In the genomic region with DNA sequence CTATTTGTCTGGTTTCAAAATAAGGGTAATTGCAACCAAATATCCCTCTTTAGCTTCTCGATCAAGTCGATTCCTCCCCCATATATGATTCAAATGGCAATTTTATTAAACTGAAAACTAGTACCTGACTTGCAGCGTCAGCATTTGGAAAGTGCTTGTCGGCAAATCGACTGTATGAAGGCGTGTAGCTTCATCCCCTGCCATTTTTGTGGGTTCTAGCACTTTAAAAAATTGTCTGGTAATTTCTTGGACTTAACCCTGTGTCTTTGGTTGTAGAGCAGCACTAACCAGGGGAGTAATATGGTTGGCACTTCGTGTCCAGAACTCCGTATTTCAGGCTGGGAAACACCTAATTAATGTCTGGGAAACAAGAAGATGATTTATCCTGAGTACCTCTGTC, we compare ENCODE assay signal across 11 cellular contexts. TPM values are rescaled to one million over a fixed set of nuclear protein-coding genes. Genes with fewer than 3 reads are reported as not detected.
DNase-seq lines count a peak whose midpoint lies in the region; ATAC-seq and TF ChIP-seq lines count a peak whose summit lies in the region.
"Had no signal": no experiment of that assay in that cellular context is flagged by ENCODE, and none has a peak within 500 bp of the region (broad histone marks: within the 10 kb centered on the region; RNA-seq: fewer than 3 reads in every experiment).

No MANE protein-coding gene starts in this region.

- no peaks in the 10 kb centered on the region for H3K36me3 Mint-ChIP-seq in T-cell
- H3K36me3 Mint-ChIP-seq in T-helper 2 cell treated with Interferon-gamma antibody and Interleukin-4, amounts not matched to agents 5 μg/mL and 100 μg/mL, for 36 hours (ENCODE audit: low read depth) = no peaks in the 10 kb centered on the region

- peak overlapping the region in 2 of 3 donors; percentile 43 to 56 for H3K4me3 Mint-ChIP-seq in T-cell
- no peak overlapping the region for H3K4me3 Mint-ChIP-seq in T-helper 2 cell treated with Interferon-gamma antibody and Interleukin-4, amounts not matched to agents 5 μg/mL and 100 μg/mL, for 36 hours

- ATAC-seq in T-cell (replicated peaks in 1 of 4) (no peak), gastroesophageal sphincter (no peak), HG03108 (IDR thresholded peaks at IDR 0.05; ENCODE audit: unreplicated experiment) (no peak)

- H3K4me3 ChIP-seq in HAP-1 (peak overlapping the region; percentile 61), gastroesophageal sphincter (peak overlapping the region; percentile 47 to 66), skeletal muscle cell (ENCODE audit: low read depth, low read length) (peak overlapping the region; percentile 87)

- no peak for TF ChIP-seq EP300 in gastroesophageal sphincter (IDR thresholded peaks at IDR 0.05)

- DNase-seq in HAP-1 (ENCODE audit: low spot score in 2 of 2) = no peak
- no peak for DNase-seq in T-cell
- DNase-seq in skeletal muscle cell (ENCODE audit: low read depth) = no peak
- DNase-seq in T-helper 2 cell treated with Interferon-gamma antibody and Interleukin-4, amounts not matched to agents 5 μg/mL and 100 μg/mL, for 36 hours (ENCODE audit: low spot score) = no peak
- no peak for DNase-seq in NCI-H2196 (lab: John Stamatoyannopoulos, UW; ENCODE audit: unreplicated experiment)
- no peak for DNase-seq in NCI-H524 treated with DMSO at 0.1 percent for 48 hours (lab: John Stamatoyannopoulos, UW)
- DNase-seq: activated naive CD4-positive, alpha-beta T cell treated with Interleukin-2 at 50 U/mL for 16 hours; NCI-H446 treated with DMSO at 0.1 percent for 48 hours; occipital lobe had no signal

- H3K27me3 Mint-ChIP-seq in T-cell = peaks cover 34 to 43% of the 10 kb centered on the region in 2 donors
- peaks cover 40% of the 10 kb centered on the region for H3K27me3 Mint-ChIP-seq in T-helper 2 cell treated with Interferon-gamma antibody and Interleukin-4, amounts not matched to agents 5 μg/mL and 100 μg/mL, for 36 hours (ENCODE audit: low read depth)

- peaks cover 0 to 8% (median 4%) of the 10 kb centered on the region in 3 donors for H3K9me3 Mint-ChIP-seq in T-cell
- H3K9me3 Mint-ChIP-seq in T-helper 2 cell treated with Interferon-gamma antibody and Interleukin-4, amounts not matched to agents 5 μg/mL and 100 μg/mL, for 36 hours = no peaks in the 10 kb centered on the region

- WGBS in gastroesophageal sphincter (ENCODE audit: low coverage in 1 of 2), 2 donors = 26 to 34% methylated on average over 5 to 8 of the region's 8 CpGs

- H3K27ac Mint-ChIP-seq in T-cell = no peak overlapping the region
- no peak overlapping the region for H3K27ac Mint-ChIP-seq in T-helper 2 cell treated with Interferon-gamma antibody and Interleukin-4, amounts not matched to agents 5 μg/mL and 100 μg/mL, for 36 hours

- POLR2A ChIA-PET in T-cell (lab: Charles Lee) = no interaction called here

- no peak for TF ChIP-seq POLR2A in gastroesophageal sphincter (IDR thresholded peaks at IDR 0.05)

- H3K27me3 ChIP-seq in HAP-1 (ENCODE audit: low read depth) = no peaks in the 10 kb centered on the region
- H3K27me3 ChIP-seq in gastroesophageal sphincter = peaks cover 23% of the 10 kb centered on the region

- no peak overlapping the region for H3K27ac ChIP-seq in gastroesophageal sphincter

- no peaks in the 10 kb centered on the region for H3K36me3 ChIP-seq in HAP-1 (replicated peaks)
- no peaks in the 10 kb centered on the region for H3K36me3 ChIP-seq in gastroesophageal sphincter

- no peaks in the 10 kb centered on the region for H3K9me3 ChIP-seq in HAP-1
- no peaks in the 10 kb centered on the region for H3K9me3 ChIP-seq in gastroesophageal sphincter

- H3K4me1 ChIP-seq in HAP-1 (peaks cover 5% of the 10 kb centered on the region), gastroesophageal sphincter (peaks cover 0 to 25% (median 0%) of the 10 kb centered on the region in 3 donors)

- no peak for TF ChIP-seq CTCF in gastroesophageal sphincter (IDR thresholded peaks at IDR 0.05)

- in situ Hi-C loops in HAP-1 (cut with MboI; ENCODE audit: low sequenced_read_pairs) = no loop called here

- CTCF ChIA-PET in T-cell (lab: Charles Lee) = no interaction called here

- peaks cover 14 to 24% (median 15%) of the 10 kb centered on the region in 3 donors for H3K4me1 Mint-ChIP-seq in T-cell
- H3K4me1 Mint-ChIP-seq in T-helper 2 cell treated with Interferon-gamma antibody and Interleukin-4, amounts not matched to agents 5 μg/mL and 100 μg/mL, for 36 hours (ENCODE audit: low read depth) = peaks cover 6% of the 10 kb centered on the region

RNA-seq across cellular contexts. Expression of gene MME, which starts 0.6 kb away (rescaled TPM):
- total RNA-seq in T-cell (1 to 10 TPM in 2 of 5 donors, under 1 TPM in 3; 0.35 to 2.2 (median 0.93) TPM), gastroesophageal sphincter (10 to 100 TPM in 2 of 4 donors, 1 to 10 TPM in 2; 1.5 to 81.7 (median 20.5) TPM)
